ENCODE assay signal across 1 cellular context in the genomic region with DNA sequence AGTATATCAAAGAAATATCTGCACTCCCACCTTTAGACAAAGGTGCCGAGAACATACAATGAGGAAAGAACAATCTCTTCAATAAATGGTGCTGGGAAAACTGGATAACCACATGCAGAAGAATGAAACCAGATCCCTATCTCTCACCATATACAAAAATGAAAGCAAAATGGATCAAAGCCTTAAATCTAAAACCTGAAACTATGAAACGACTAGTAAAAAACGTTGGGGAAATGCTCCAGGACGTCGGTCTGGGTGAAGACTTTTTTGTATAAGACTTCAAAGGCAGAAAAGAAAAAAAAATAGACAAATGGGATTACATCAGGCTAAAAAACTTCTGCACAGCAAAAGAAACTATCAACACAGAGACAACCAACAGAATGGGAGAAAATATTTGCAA.
TF ChIP-seq lines count a peak whose summit lies in the region.

No MANE protein-coding gene starts in this region.

TF ChIP-seq in SK-N-SH, 30 proteins besides CTCF, POLR2A, EP300 and RAD21 (continued from another document):
- TF ChIP-seq, protein P1, sequence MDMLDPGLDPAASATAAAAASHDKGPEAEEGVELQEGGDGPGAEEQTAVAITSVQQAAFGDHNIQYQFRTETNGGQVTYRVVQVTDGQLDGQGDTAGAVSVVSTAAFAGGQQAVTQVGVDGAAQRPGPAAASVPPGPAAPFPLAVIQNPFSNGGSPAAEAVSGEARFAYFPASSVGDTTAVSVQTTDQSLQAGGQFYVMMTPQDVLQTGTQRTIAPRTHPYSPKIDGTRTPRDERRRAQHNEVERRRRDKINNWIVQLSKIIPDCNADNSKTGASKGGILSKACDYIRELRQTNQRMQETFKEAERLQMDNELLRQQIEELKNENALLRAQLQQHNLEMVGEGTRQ (IDR thresholded peaks at IDR 0.05; ENCODE audit: borderline replicate concordance, low read depth, low read length) = no peak
- TF ChIP-seq SMC3 (IDR thresholded peaks at IDR 0.05; ENCODE audit: low read depth, low read length) (no peak), FOXM1 (IDR thresholded peaks at IDR 0.05; ENCODE audit: low read depth) (no peak), RXRA (IDR thresholded peaks at IDR 0.05; ENCODE audit: borderline replicate concordance, low read depth) (no peak), POLR2AphosphoS5 (IDR thresholded peaks at IDR 0.05; ENCODE audit: low read depth, low read length) (no peak), SIN3A (IDR thresholded peaks at IDR 0.05; ENCODE audit: borderline replicate concordance, low read depth, low read length) (no peak), TEAD4 (IDR thresholded peaks at IDR 0.05; ENCODE audit: borderline replicate concordance, insufficient read depth) (no peak), FOSL2 (IDR thresholded peaks at IDR 0.05; ENCODE audit: borderline replicate concordance, low read depth) (no peak), TAF1 (IDR thresholded peaks at IDR 0.05; ENCODE audit: borderline replicate concordance, low read depth, low read length) (no peak), JUND (IDR thresholded peaks at IDR 0.05) (no peak)
- TF ChIP-seq, protein P2, sequence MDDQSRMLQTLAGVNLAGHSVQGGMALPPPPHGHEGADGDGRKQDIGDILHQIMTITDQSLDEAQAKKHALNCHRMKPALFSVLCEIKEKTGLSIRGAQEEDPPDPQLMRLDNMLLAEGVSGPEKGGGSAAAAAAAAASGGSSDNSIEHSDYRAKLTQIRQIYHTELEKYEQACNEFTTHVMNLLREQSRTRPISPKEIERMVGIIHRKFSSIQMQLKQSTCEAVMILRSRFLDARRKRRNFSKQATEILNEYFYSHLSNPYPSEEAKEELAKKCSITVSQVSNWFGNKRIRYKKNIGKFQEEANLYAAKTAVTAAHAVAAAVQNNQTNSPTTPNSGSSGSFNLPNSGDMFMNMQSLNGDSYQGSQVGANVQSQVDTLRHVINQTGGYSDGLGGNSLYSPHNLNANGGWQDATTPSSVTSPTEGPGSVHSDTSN (IDR thresholded peaks at IDR 0.05) = no peak
- TF ChIP-seq, protein P3, sequence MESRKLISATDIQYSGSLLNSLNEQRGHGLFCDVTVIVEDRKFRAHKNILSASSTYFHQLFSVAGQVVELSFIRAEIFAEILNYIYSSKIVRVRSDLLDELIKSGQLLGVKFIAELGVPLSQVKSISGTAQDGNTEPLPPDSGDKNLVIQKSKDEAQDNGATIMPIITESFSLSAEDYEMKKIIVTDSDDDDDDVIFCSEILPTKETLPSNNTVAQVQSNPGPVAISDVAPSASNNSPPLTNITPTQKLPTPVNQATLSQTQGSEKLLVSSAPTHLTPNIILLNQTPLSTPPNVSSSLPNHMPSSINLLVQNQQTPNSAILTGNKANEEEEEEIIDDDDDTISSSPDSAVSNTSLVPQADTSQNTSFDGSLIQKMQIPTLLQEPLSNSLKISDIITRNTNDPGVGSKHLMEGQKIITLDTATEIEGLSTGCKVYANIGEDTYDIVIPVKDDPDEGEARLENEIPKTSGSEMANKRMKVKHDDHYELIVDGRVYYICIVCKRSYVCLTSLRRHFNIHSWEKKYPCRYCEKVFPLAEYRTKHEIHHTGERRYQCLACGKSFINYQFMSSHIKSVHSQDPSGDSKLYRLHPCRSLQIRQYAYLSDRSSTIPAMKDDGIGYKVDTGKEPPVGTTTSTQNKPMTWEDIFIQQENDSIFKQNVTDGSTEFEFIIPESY (IDR thresholded peaks at IDR 0.05; ENCODE audit: borderline replicate concordance, low read depth) = no peak
